ENCODE assay signal across 20 cellular contexts in genomic region chr12:43578782-43579181, GRCh38. TPM values are rescaled to one million over a fixed set of nuclear protein-coding genes. Genes with fewer than 3 reads are reported as not detected.
DNase-seq lines count a peak whose midpoint lies in the region; ATAC-seq, FAIRE-seq and TF ChIP-seq lines count a peak whose summit lies in the region.
"Had no signal": no experiment of that assay in that cellular context is flagged by ENCODE, and none has a peak within 500 bp of the region (broad histone marks: within the 10 kb centered on the region; RNA-seq: fewer than 3 reads in every experiment).

No MANE protein-coding gene starts in this region.

- TF ChIP-seq CTCF in HEK293 (tag by site-specific recombination; IDR thresholded peaks at IDR 0.05) (no peak), bronchial epithelial cell (IDR thresholded peaks at IDR 0.05; ENCODE audit: insufficient read depth, low read length, severe bottlenecking) (no peak), WERI-Rb-1 (IDR thresholded peaks at IDR 0.05; ENCODE audit: low read depth, low read length) (no peak)

- H2BK12ac ChIP-seq in mesenchymal stem cell (ENCODE audit: low read length in 2 of 2) (no peak overlapping the region), neuronal stem cell (ENCODE audit: low read length) (no peak overlapping the region)

- no peak overlapping the region for H3K4me2 ChIP-seq in mesenchymal stem cell (ENCODE audit: low read length, poor library complexity, severe bottlenecking)
- no peak overlapping the region for H3K4me2 ChIP-seq in neuronal stem cell (ENCODE audit: insufficient read depth, low read length, poor library complexity, severe bottlenecking)

- H3K23ac ChIP-seq in mesenchymal stem cell (ENCODE audit: low read length in 2 of 2): no peak overlapping the region
- H3K23ac ChIP-seq in neuronal stem cell (ENCODE audit: low read depth, low read length, poor library complexity): no peak overlapping the region

- H3K4me3 ChIP-seq in HEK293 (ENCODE audit: low read depth, low read length): no peak overlapping the region
- H3K4me3 ChIP-seq in bronchial epithelial cell (ENCODE audit: low read depth, low read length): no peak overlapping the region
- peak overlapping the region in 1 of 2 experiments; percentile 56 for H3K4me3 ChIP-seq in mesenchymal stem cell (ENCODE audit: insufficient read depth in 1 of 2, low read depth in 1 of 2, low read length in 2 of 2)
- H3K4me3 ChIP-seq in neuronal stem cell (ENCODE audit: low read length in 2 of 2): no peak overlapping the region
- no peak overlapping the region for H3K4me3 ChIP-seq in WERI-Rb-1 (ENCODE audit: low read depth, low read length)
- H3K4me3 ChIP-seq: K562, upper lobe of left lung had no signal

- WGBS in mesenchymal stem cell: 78% methylated on average over 3 of the region's 3 CpGs
- no CpG with 5 or more reads among the region's 3 CpGs for WGBS in neuronal stem cell (ENCODE audit: extremely low coverage in 2 of 2, insufficient read length in 2 of 2, insufficient replicate concordance in 1 of 2), 2 donors

- H3K79me1 ChIP-seq in mesenchymal stem cell (replicated peaks; ENCODE audit: low read length, poor library complexity, severe bottlenecking): no peaks in the 10 kb centered on the region
- no peaks in the 10 kb centered on the region for H3K79me1 ChIP-seq in neuronal stem cell (ENCODE audit: low read depth, low read length)

- H4K91ac ChIP-seq in mesenchymal stem cell (ENCODE audit: low read length) (no peak overlapping the region), neuronal stem cell (ENCODE audit: low read depth, low read length, poor library complexity) (no peak overlapping the region)

- H3K4ac ChIP-seq in mesenchymal stem cell (ENCODE audit: low read depth in 1 of 2, low read length in 2 of 2) (no peak overlapping the region), neuronal stem cell (ENCODE audit: low read length) (no peak overlapping the region)

- H3K4me1 ChIP-seq in HEK293 (ENCODE audit: control insufficient read depth, insufficient read depth, low read length) (peaks cover 7% of the 10 kb centered on the region; the same call in 1 of the 2 replicates), mesenchymal stem cell (ENCODE audit: control insufficient read depth, insufficient read depth, low read depth, low read length) (no peaks in the 10 kb centered on the region), neuronal stem cell (ENCODE audit: control insufficient read depth in 2 of 2, insufficient read depth in 1 of 2, low read depth in 1 of 2, low read length in 2 of 2) (peaks cover 0 to 2% of the 10 kb centered on the region in 2 donors)
- H3K4me1 ChIP-seq: upper lobe of left lung had no signal

- H3K27me3 ChIP-seq in bronchial epithelial cell (ENCODE audit: control insufficient read depth, insufficient read depth, low read length): no peaks in the 10 kb centered on the region
- H3K27me3 ChIP-seq in mesenchymal stem cell (ENCODE audit: control insufficient read depth in 1 of 2, insufficient read depth in 1 of 2, low read length in 2 of 2): no peaks in the 10 kb centered on the region
- H3K27me3 ChIP-seq in neuronal stem cell (ENCODE audit: control insufficient read depth in 3 of 3, insufficient read depth in 3 of 3, low read depth in 1 of 3, low read length in 3 of 3): no peaks in the 10 kb centered on the region
- no peaks in the 10 kb centered on the region for H3K27me3 ChIP-seq in WERI-Rb-1 (ENCODE audit: insufficient read depth, low read depth, severe bottlenecking)
- H3K27me3 ChIP-seq: upper lobe of left lung had no signal

- H2BK120ac ChIP-seq in mesenchymal stem cell (ENCODE audit: low read depth, low read length) (no peak overlapping the region), neuronal stem cell (ENCODE audit: low read depth, low read length) (no peak overlapping the region)

- DNase-seq in bronchial epithelial cell (ENCODE audit: low read depth): peak; percentile 17
- DNase-seq in mesenchymal stem cell: peak; percentile 2
- peak; percentile 5 for DNase-seq in stromal cell of bone marrow (ENCODE audit: low read depth)
- no peak for DNase-seq in neuronal stem cell (ENCODE audit: low spot score)
- no peak for DNase-seq in NCI-H146 treated with DMSO at 0.1 percent for 48 hours (lab: John Stamatoyannopoulos, UW; ENCODE audit: unreplicated experiment)
- DNase-seq in WERI-Rb-1: no peak
- DNase-seq: activated B cell treated with CpG ODN at 0.5 μM for 24 hours; activated CD8-positive, alpha-beta memory T cell treated with anti-CD3 and anti-CD28 coated beads for 24 hours; activated naive CD8-positive, alpha-beta T cell treated with anti-CD3 and anti-CD28 coated beads, Interleukin-2, amount 50 U/mL, for 24 hours; glutamatergic neuron; upper lobe of left lung had no signal

- H2AK5ac ChIP-seq in mesenchymal stem cell (ENCODE audit: low read length, severe bottlenecking): no peak overlapping the region
- no peak overlapping the region for H2AK5ac ChIP-seq in neuronal stem cell (ENCODE audit: low read depth, low read length)

- H3K9ac ChIP-seq in mesenchymal stem cell (ENCODE audit: low read length) (no peak overlapping the region), neuronal stem cell (ENCODE audit: low read depth, low read length, poor library complexity) (no peak overlapping the region)

- H2AFZ ChIP-seq in mesenchymal stem cell (ENCODE audit: low read depth, low read length) (no peak overlapping the region), neuronal stem cell (ENCODE audit: low read length) (no peak overlapping the region)

- no peak for ATAC-seq in GM19452 (IDR thresholded peaks at IDR 0.05; ENCODE audit: unreplicated experiment)
- ATAC-seq: activated naive CD8-positive, alpha-beta T cell treated with anti-CD3 and anti-CD28 coated beads, Interleukin-2, amount 50 U/mL, for 24 hours; K562; stimulated activated memory B cell treated with anti-CD40 and anti-IgM and Interleukin-4, amounts not matched to agents 10 μg/mL and 1 μg/mL and 100 μg/mL, for 72 hours had no signal

- no peaks in the 10 kb centered on the region for H3K36me3 ChIP-seq in HEK293 (ENCODE audit: control insufficient read depth in 2 of 2, insufficient read depth in 1 of 2, low read length in 2 of 2)
- no peaks in the 10 kb centered on the region for H3K36me3 ChIP-seq in bronchial epithelial cell (ENCODE audit: control insufficient read depth, insufficient read depth, low read length)
- H3K36me3 ChIP-seq in mesenchymal stem cell (ENCODE audit: control insufficient read depth in 1 of 2, insufficient read depth in 2 of 2, low read depth in 1 of 2, low read length in 2 of 2): no peaks in the 10 kb centered on the region
- no peaks in the 10 kb centered on the region for H3K36me3 ChIP-seq in neuronal stem cell (replicated peaks in 1 of 2; ENCODE audit: control insufficient read depth in 2 of 2, insufficient read depth in 2 of 2, low read length in 2 of 2)
- H3K36me3 ChIP-seq in WERI-Rb-1: no peaks in the 10 kb centered on the region
- H3K36me3 ChIP-seq: upper lobe of left lung had no signal

- POLR2A ChIA-PET in HEK293 (lab: Yijun Ruan, JAX): no interaction called here

- H3K9me3 ChIP-seq in HEK293 (ENCODE audit: control insufficient read depth, insufficient read depth, low read depth, low read length) (no peaks in the 10 kb centered on the region), mesenchymal stem cell (ENCODE audit: control insufficient read depth, low read length) (no peaks in the 10 kb centered on the region), neuronal stem cell (replicated peaks in 1 of 2; ENCODE audit: control insufficient read depth in 2 of 2, insufficient read depth in 1 of 2, low read depth in 1 of 2, low read length in 2 of 2) (no peaks in the 10 kb centered on the region), WERI-Rb-1 (ENCODE audit: severe bottlenecking) (no peaks in the 10 kb centered on the region)
- H3K9me3 ChIP-seq: upper lobe of left lung had no signal

- no peak overlapping the region for H2BK5ac ChIP-seq in mesenchymal stem cell (ENCODE audit: low read depth, low read length, poor library complexity, severe bottlenecking)
- no peak overlapping the region for H2BK5ac ChIP-seq in neuronal stem cell (ENCODE audit: low read length)

- H3K14ac ChIP-seq in mesenchymal stem cell (ENCODE audit: low read length in 2 of 2): no peak overlapping the region
- H3K14ac ChIP-seq in neuronal stem cell (ENCODE audit: low read length): no peak overlapping the region

- no peak overlapping the region for H3K18ac ChIP-seq in mesenchymal stem cell (ENCODE audit: low read depth in 1 of 2, low read length in 2 of 2)
- H3K18ac ChIP-seq in neuronal stem cell (ENCODE audit: low read length): no peak overlapping the region

- H2BK15ac ChIP-seq in mesenchymal stem cell (ENCODE audit: low read depth, poor library complexity, severe bottlenecking): no peak overlapping the region
- H2BK15ac ChIP-seq in neuronal stem cell (ENCODE audit: low read length): no peak overlapping the region

- CTCF ChIA-PET in HEK293 (lab: Yijun Ruan, JAX): no interaction called here

- H3K27ac ChIP-seq in HEK293 (ENCODE audit: extremely low read depth, low read depth, low read length): no peak overlapping the region
- no peak overlapping the region for H3K27ac ChIP-seq in mesenchymal stem cell (ENCODE audit: low read length, poor library complexity, severe bottlenecking)
- H3K27ac ChIP-seq in neuronal stem cell (replicated peaks; ENCODE audit: low read length): no peak overlapping the region
- H3K27ac ChIP-seq in WERI-Rb-1: no peak overlapping the region
- H3K27ac ChIP-seq: upper lobe of left lung had no signal

- FAIRE-seq in bronchial epithelial cell (lab: Jason Lieb, UNC): peak; percentile 76
- FAIRE-seq: endothelial cell of umbilical vein, K562 had no signal

- H4K8ac ChIP-seq in mesenchymal stem cell (ENCODE audit: low read length): no peak overlapping the region
- H4K8ac ChIP-seq in neuronal stem cell (ENCODE audit: low read depth, low read length): no peak overlapping the region

TF ChIP-seq in HEK293, 187 proteins besides CTCF, POLR2A, EP300 and RAD21 (continues in another document):
- TF ChIP-seq ZBTB20 (tag by site-specific recombination; IDR thresholded peaks at IDR 0.05) (peak; percentile 23; the same call in 1 of the 2 replicates), ZNF302 (tag by site-specific recombination; IDR thresholded peaks at IDR 0.05; ENCODE audit: low read depth) (no peak), ZNF514 (tag by site-specific recombination; IDR thresholded peaks at IDR 0.05) (no peak), PRDM1 (tag by site-specific recombination; IDR thresholded peaks at IDR 0.05) (peak; percentile 54; the same call in 1 of the 2 replicates), ZNF366 (tag by site-specific recombination; conservative IDR thresholded peaks at IDR 0.05) (peak; percentile 82), ZNF266 (tag by site-specific recombination; IDR thresholded peaks at IDR 0.05; ENCODE audit: low read depth) (no peak), ZNF843 (tag by site-specific recombination; IDR thresholded peaks at IDR 0.05) (no peak)

RNA-seq across cellular contexts. Expression of gene ADAMTS20, which starts 26.8 kb away (rescaled TPM):
- not detected in 2 replicates for total RNA-seq in bronchial epithelial cell
- polyA plus RNA-seq in mesenchymal stem cell (2013, experiment 1 of 2): not detected
- polyA plus RNA-seq in mesenchymal stem cell (2013, experiment 2 of 2): 0.01 TPM
- polyA plus RNA-seq in neuronal stem cell (2013, experiment 1 of 2): 0.81 TPM
- 0.83 TPM for polyA plus RNA-seq in neuronal stem cell (2013, experiment 2 of 2)
- total RNA-seq: activated B cell treated with CpG ODN at 0.5 μM for 24 hours; activated T-helper 1 cell treated with anti-CD3 and anti-CD28 coated beads, Interleukin-12 subunit alpha, Interleukin-12 subunit beta, Interleukin-2, Interleukin-4 antibody, amounts not matched to agents 30 ng/mL and 10 ng/mL and 1 ng/mL, durations not matched to agents 14 hours and 24 hours and 36 hours; endothelial cell of umbilical vein; mononuclear cell; T-helper 1 cell treated with Interleukin-12 subunit alpha and Interleukin-12 subunit beta and Interleukin-4 antibody, amounts not matched to agents 30 ng/mL and 1 ng/mL, for 36 hours; upper lobe of left lung had no signal
- polyA plus RNA-seq: CD14-positive monocyte, endothelial cell of umbilical vein had no signal

Comparison
In these comparisons a context has a peak if more than half of its experiments do, and no peak if none do; other contexts are left out.
1. DNase-seq: peak in bronchial epithelial cell (single experiment), mesenchymal stem cell (single experiment) and stromal cell of bone marrow (single experiment); none in neuronal stem cell (single experiment), NCI-H146 treated with DMSO at 0.1 percent for 48 hours (single experiment) and WERI-Rb-1 (single experiment).